Comparison of ENCODE assay signal across 20 cellular contexts in genomic region chr7:125424721-125425120, GRCh38.
"Had no signal": no experiment of that assay in that cellular context is flagged by ENCODE, and none has a peak within 500 bp of the region (broad histone marks: within the 10 kb centered on the region; RNA-seq: fewer than 3 reads in every experiment).

No MANE protein-coding gene starts in this region.

- FAIRE-seq: TTC549 had no signal

- H3K27ac Mint-ChIP-seq: activated CD4-positive, alpha-beta T cell treated with anti-CD3 and anti-CD28 coated beads, Interleukin-2, amount 10 ng/mL, durations not matched to agents 7 days and 5 days; activated naive CD8-positive, alpha-beta T cell; activated T-cell treated with anti-CD3 and anti-CD28 coated beads, Interleukin-2, amount 50 U/mL, for 72 hours; dendritic cell treated with granulocyte-macrophage colony-stimulating factor and Interleukin-4, amounts not matched to agents 40 ng/mL and 50 ng/mL, for 4 days; T-helper 2 cell treated with Interferon-gamma antibody and Interleukin-4, amounts not matched to agents 5 μg/mL and 100 μg/mL, for 36 hours; WTC11 had no signal

- H3K36me3 ChIP-seq: cardiac muscle cell, gastroesophageal sphincter, heart left ventricle, neutrophil, upper lobe of right lung had no signal

- H3K27me3 ChIP-seq: cardiac muscle cell, gastroesophageal sphincter, heart left ventricle, neutrophil, upper lobe of right lung had no signal

- H3K9ac ChIP-seq: parathyroid adenoma, SK-N-SH had no signal

- DNase-seq: activated CD4-positive, alpha-beta T cell treated with anti-CD3 and anti-CD28 coated beads, Interleukin-2, amount 10 ng/mL, durations not matched to agents 7 days and 5 days; activated gamma-delta T cell; activated T-cell treated with anti-CD3 and anti-CD28 coated beads, Interleukin-2, amount 50 U/mL, for 72 hours; erythroblast; heart left ventricle; mesendoderm; naive thymus-derived CD4-positive, alpha-beta T cell; retina; SK-N-SH; stimulated activated naive B cell treated with anti-CD40 and anti-IgM and Interleukin-4, amounts not matched to agents 10 μg/mL and 1 μg/mL and 100 μg/mL, for 72 hours; upper lobe of right lung had no signal

- H3K27ac ChIP-seq: cardiac muscle cell, gastroesophageal sphincter, heart left ventricle, neutrophil, parathyroid adenoma, upper lobe of right lung had no signal

- H3K9me3 Mint-ChIP-seq: WTC11 had no signal

- H3K4me1 ChIP-seq: gastroesophageal sphincter, heart left ventricle, parathyroid adenoma, upper lobe of right lung had no signal

- ATAC-seq: gastroesophageal sphincter; heart left ventricle; naive thymus-derived CD4-positive, alpha-beta T cell; stimulated activated naive B cell treated with anti-CD40 and anti-IgM and Interleukin-4, amounts not matched to agents 10 μg/mL and 1 μg/mL and 100 μg/mL, for 72 hours; upper lobe of right lung; WTC11 had no signal

- H3K36me3 Mint-ChIP-seq: activated naive CD8-positive, alpha-beta T cell; stimulated activated naive B cell treated with anti-CD40 and anti-IgM and Interleukin-4, amounts not matched to agents 10 μg/mL and 1 μg/mL and 100 μg/mL, for 72 hours; WTC11 had no signal

- H3K4me2 ChIP-seq: SK-N-SH had no signal

- H3K4me3 Mint-ChIP-seq: activated CD4-positive, alpha-beta T cell treated with anti-CD3 and anti-CD28 coated beads, Interleukin-2, amount 10 ng/mL, durations not matched to agents 7 days and 5 days; activated naive CD8-positive, alpha-beta T cell; activated T-cell treated with anti-CD3 and anti-CD28 coated beads, Interleukin-2, amount 50 U/mL, for 72 hours; dendritic cell treated with granulocyte-macrophage colony-stimulating factor and Interleukin-4, amounts not matched to agents 40 ng/mL and 50 ng/mL, for 4 days; stimulated activated naive B cell treated with anti-CD40 and anti-IgM and Interleukin-4, amounts not matched to agents 10 μg/mL and 1 μg/mL and 100 μg/mL, for 72 hours; T-helper 2 cell treated with Interferon-gamma antibody and Interleukin-4, amounts not matched to agents 5 μg/mL and 100 μg/mL, for 36 hours; WTC11 had no signal

- H3K27me3 Mint-ChIP-seq: activated CD4-positive, alpha-beta T cell treated with anti-CD3 and anti-CD28 coated beads, Interleukin-2, amount 10 ng/mL, durations not matched to agents 7 days and 5 days; activated naive CD8-positive, alpha-beta T cell; dendritic cell treated with granulocyte-macrophage colony-stimulating factor and Interleukin-4, amounts not matched to agents 40 ng/mL and 50 ng/mL, for 4 days; naive thymus-derived CD4-positive, alpha-beta T cell; stimulated activated naive B cell treated with anti-CD40 and anti-IgM and Interleukin-4, amounts not matched to agents 10 μg/mL and 1 μg/mL and 100 μg/mL, for 72 hours had no signal

- H3K4me1 Mint-ChIP-seq: stimulated activated naive B cell treated with anti-CD40 and anti-IgM and Interleukin-4, amounts not matched to agents 10 μg/mL and 1 μg/mL and 100 μg/mL, for 72 hours had no signal

- H3K4me3 ChIP-seq: cardiac muscle cell, gastroesophageal sphincter, heart left ventricle, upper lobe of right lung had no signal

- H2AFZ ChIP-seq: parathyroid adenoma had no signal

- H3K9me3 ChIP-seq: gastroesophageal sphincter, neutrophil, SK-N-SH, upper lobe of right lung had no signal

- H3K79me2 ChIP-seq: parathyroid adenoma had no signal
